ENCODE assay signal across 22 cellular contexts in genomic region chr14:46322730-46323425, GRCh38.
"Had no signal": no experiment of that assay in that cellular context is flagged by ENCODE, and none has a peak within 500 bp of the region (broad histone marks: within the 10 kb centered on the region; RNA-seq: fewer than 3 reads in every experiment).

No MANE protein-coding gene starts in this region.

- H3K27ac Mint-ChIP-seq: activated CD4-positive, alpha-beta T cell treated with anti-CD3 and anti-CD28 coated beads, Interleukin-2, amount 10 ng/mL, durations not matched to agents 24 days and 14 days; activated CD8-positive, alpha-beta memory T cell treated with anti-CD3 and anti-CD28 coated beads, Interleukin-2, amount 10 ng/mL, durations not matched to agents 7 days and 5 days; activated CD8-positive, alpha-beta T cell treated with anti-CD3 and anti-CD28 coated beads for 36 hours; activated naive CD8-positive, alpha-beta T cell treated with anti-CD3 and anti-CD28 coated beads, Interleukin-2, amount 50 U/mL, for 24 hours; activated T-helper 1 cell treated with anti-CD3 and anti-CD28 coated beads, Interleukin-12 subunit alpha, Interleukin-12 subunit beta, Interleukin-2, Interleukin-4 antibody, amounts not matched to agents 30 ng/mL and 10 ng/mL and 1 ng/mL, durations not matched to agents 14 hours and 24 hours and 36 hours; natural killer cell treated with Interleukin-12 subunit alpha and Interleukin-12 subunit beta and Interleukin-15 and Interleukin-18, amount 100 ng/mL, for 72 hours; stimulated activated naive B cell treated with anti-CD40 and anti-IgM and Interleukin-4, amounts not matched to agents 10 μg/mL and 1 μg/mL and 100 μg/mL, for 72 hours had no signal

- H3K9me3 Mint-ChIP-seq: activated CD4-positive, alpha-beta T cell treated with anti-CD3 and anti-CD28 coated beads, Interleukin-2, amount 10 ng/mL, durations not matched to agents 24 days and 14 days; activated naive CD8-positive, alpha-beta T cell treated with anti-CD3 and anti-CD28 coated beads, Interleukin-2, amount 50 U/mL, for 24 hours; activated T-helper 1 cell treated with anti-CD3 and anti-CD28 coated beads, Interleukin-12 subunit alpha, Interleukin-12 subunit beta, Interleukin-2, Interleukin-4 antibody, amounts not matched to agents 30 ng/mL and 10 ng/mL and 1 ng/mL, durations not matched to agents 14 hours and 24 hours and 36 hours had no signal

- H3K4me1 Mint-ChIP-seq: activated CD4-positive, alpha-beta T cell treated with anti-CD3 and anti-CD28 coated beads, Interleukin-2, amount 10 ng/mL, durations not matched to agents 24 days and 14 days; activated CD8-positive, alpha-beta memory T cell treated with anti-CD3 and anti-CD28 coated beads, Interleukin-2, amount 10 ng/mL, durations not matched to agents 7 days and 5 days; activated naive CD8-positive, alpha-beta T cell treated with anti-CD3 and anti-CD28 coated beads, Interleukin-2, amount 50 U/mL, for 24 hours; stimulated activated naive B cell treated with anti-CD40 and anti-IgM and Interleukin-4, amounts not matched to agents 10 μg/mL and 1 μg/mL and 100 μg/mL, for 72 hours had no signal

- H3K4me3 Mint-ChIP-seq: activated CD4-positive, alpha-beta T cell treated with anti-CD3 and anti-CD28 coated beads, Interleukin-2, amount 10 ng/mL, durations not matched to agents 24 days and 14 days; activated CD8-positive, alpha-beta memory T cell treated with anti-CD3 and anti-CD28 coated beads, Interleukin-2, amount 10 ng/mL, durations not matched to agents 7 days and 5 days; activated CD8-positive, alpha-beta T cell treated with anti-CD3 and anti-CD28 coated beads for 36 hours; activated naive CD8-positive, alpha-beta T cell treated with anti-CD3 and anti-CD28 coated beads, Interleukin-2, amount 50 U/mL, for 24 hours; activated T-helper 1 cell treated with anti-CD3 and anti-CD28 coated beads, Interleukin-12 subunit alpha, Interleukin-12 subunit beta, Interleukin-2, Interleukin-4 antibody, amounts not matched to agents 30 ng/mL and 10 ng/mL and 1 ng/mL, durations not matched to agents 14 hours and 24 hours and 36 hours; natural killer cell treated with Interleukin-12 subunit alpha and Interleukin-12 subunit beta and Interleukin-15 and Interleukin-18, amount 100 ng/mL, for 72 hours; stimulated activated naive B cell treated with anti-CD40 and anti-IgM and Interleukin-4, amounts not matched to agents 10 μg/mL and 1 μg/mL and 100 μg/mL, for 72 hours had no signal

- H3K27me3 ChIP-seq: esophagus muscularis mucosa, sigmoid colon, testis had no signal

- H3K27me3 Mint-ChIP-seq: activated CD4-positive, alpha-beta T cell treated with anti-CD3 and anti-CD28 coated beads, Interleukin-2, amount 10 ng/mL, durations not matched to agents 24 days and 14 days; activated CD8-positive, alpha-beta memory T cell treated with anti-CD3 and anti-CD28 coated beads, Interleukin-2, amount 10 ng/mL, durations not matched to agents 7 days and 5 days; activated CD8-positive, alpha-beta T cell treated with anti-CD3 and anti-CD28 coated beads for 36 hours; activated naive CD8-positive, alpha-beta T cell treated with anti-CD3 and anti-CD28 coated beads, Interleukin-2, amount 50 U/mL, for 24 hours; natural killer cell treated with Interleukin-12 subunit alpha and Interleukin-12 subunit beta and Interleukin-15 and Interleukin-18, amount 100 ng/mL, for 72 hours; stimulated activated naive B cell treated with anti-CD40 and anti-IgM and Interleukin-4, amounts not matched to agents 10 μg/mL and 1 μg/mL and 100 μg/mL, for 72 hours had no signal

- H3K4me3 ChIP-seq: esophagus muscularis mucosa, lower lobe of right lung, sigmoid colon, testis had no signal

- H3K36me3 ChIP-seq: esophagus muscularis mucosa, lower lobe of right lung, sigmoid colon had no signal

- H3K9me3 ChIP-seq: esophagus muscularis mucosa, lower lobe of right lung, sigmoid colon, testis had no signal

- H3K27ac ChIP-seq: esophagus muscularis mucosa, lower lobe of right lung, sigmoid colon, testis, VCaP had no signal

- H3K36me3 Mint-ChIP-seq: activated CD8-positive, alpha-beta memory T cell treated with anti-CD3 and anti-CD28 coated beads, Interleukin-2, amount 10 ng/mL, durations not matched to agents 7 days and 5 days; stimulated activated naive B cell treated with anti-CD40 and anti-IgM and Interleukin-4, amounts not matched to agents 10 μg/mL and 1 μg/mL and 100 μg/mL, for 72 hours had no signal

- ATAC-seq: activated CD4-positive, CD25-positive, alpha-beta regulatory T cell treated with anti-CD3 and anti-CD28 coated beads, Interleukin-2, amount 50 U/mL, for 24 hours; activated CD8-positive, alpha-beta memory T cell treated with anti-CD3 and anti-CD28 coated beads, Interleukin-2, amount 10 ng/mL, durations not matched to agents 7 days and 5 days; activated CD8-positive, alpha-beta T cell treated with anti-CD3 and anti-CD28 coated beads for 36 hours; activated naive CD8-positive, alpha-beta T cell treated with anti-CD3 and anti-CD28 coated beads, Interleukin-2, amount 50 U/mL, for 24 hours; left colon; lower lobe of right lung; natural killer cell treated with Interleukin-12 subunit alpha and Interleukin-12 subunit beta and Interleukin-15 and Interleukin-18, amount 100 ng/mL, for 72 hours; SK-N-SH treated with all-trans-retinoic acid at 6 μM for 48 hours; stimulated activated naive B cell treated with anti-CD40 and anti-IgM and Interleukin-4, amounts not matched to agents 10 μg/mL and 1 μg/mL and 100 μg/mL, for 72 hours had no signal

- DNase-seq: activated CD4-positive, alpha-beta T cell treated with anti-CD3 and anti-CD28 coated beads, Interleukin-2, amount 10 ng/mL, durations not matched to agents 24 days and 14 days; activated CD8-positive, alpha-beta memory T cell treated with anti-CD3 and anti-CD28 coated beads, Interleukin-2, amount 10 ng/mL, durations not matched to agents 7 days and 5 days; activated CD8-positive, alpha-beta T cell treated with anti-CD3 and anti-CD28 coated beads for 36 hours; activated gamma-delta T cell; activated naive CD4-positive, alpha-beta T cell treated with anti-CD3 and anti-CD28 coated beads, Interleukin-2, amount 50 U/mL, for 16 hours; activated naive CD8-positive, alpha-beta T cell treated with anti-CD3 and anti-CD28 coated beads, Interleukin-2, amount 50 U/mL, for 24 hours; head of caudate nucleus; left colon; lower lobe of right lung; midbrain; nucleus accumbens; sigmoid colon; stimulated activated CD4-positive, alpha-beta T cell treated with anti-CD3 and anti-CD28 coated beads, Interleukin-2, amount 100 ng/mL, for 48 hours; stimulated activated CD8-positive, alpha-beta memory T cell treated with anti-CD3 and anti-CD28 coated beads, Interleukin-4, amount 100 ng/mL, for 48 hours; stimulated activated naive B cell treated with anti-CD40 and anti-IgM and Interleukin-4, amounts not matched to agents 10 μg/mL and 1 μg/mL and 100 μg/mL, for 72 hours; testis had no signal

- H3K4me1 ChIP-seq: esophagus muscularis mucosa, lower lobe of right lung, sigmoid colon, testis had no signal
